Comparison of ENCODE assay signal across 30 cellular contexts in genomic region chr2:5665066-5665465, GRCh38. TPM values are rescaled to one million over a fixed set of nuclear protein-coding genes. Genes with fewer than 3 reads are reported as not detected.
"Had no signal": no experiment of that assay in that cellular context is flagged by ENCODE, and none has a peak within 500 bp of the region (broad histone marks: within the 10 kb centered on the region; RNA-seq: fewer than 3 reads in every experiment).

No MANE protein-coding gene starts in this region.

- H3K27ac ChIP-seq: neutrophil, pancreas, prostate gland, right lobe of liver, sigmoid colon, suprapubic skin, testis, tibial artery, transverse colon, upper lobe of right lung, uterus had no signal

- H3K36me3 ChIP-seq: neutrophil, pancreas, prostate gland, right lobe of liver, sigmoid colon, suprapubic skin, tibial artery, transverse colon, upper lobe of right lung, uterus had no signal

- ATAC-seq: naive thymus-derived CD4-positive, alpha-beta T cell; natural killer cell; pancreas; right cardiac atrium; right lobe of liver; stimulated activated effector memory CD8-positive, alpha-beta T cell treated with anti-CD3 and anti-CD28 coated beads, Interleukin-12 subunit alpha, Interleukin-12 subunit beta, amount 100 ng/mL, for 72 hours; stimulated activated naive CD8-positive, alpha-beta T cell treated with anti-CD3 and anti-CD28 coated beads, Interleukin-15, amount 100 ng/mL, for 72 hours; stimulated activated naive CD8-positive, alpha-beta T cell treated with anti-CD3 and anti-CD28 coated beads, Interleukin-15, Interleukin-2, amounts not matched to agents 100 U/mL and 50 U/mL, for 24 hours; upper lobe of right lung had no signal

- H3K9me3 ChIP-seq: neutrophil, pancreas, prostate gland, right lobe of liver, sigmoid colon, suprapubic skin, testis, tibial artery, transverse colon, upper lobe of right lung, uterus had no signal

- H3K4me3 ChIP-seq: pancreas, prostate gland, right lobe of liver, sigmoid colon, suprapubic skin, testis, tibial artery, transverse colon, upper lobe of right lung, uterus had no signal

- H3K27ac Mint-ChIP-seq: naive thymus-derived CD4-positive, alpha-beta T cell; natural killer cell; nephron; stimulated activated effector memory CD8-positive, alpha-beta T cell treated with anti-CD3 and anti-CD28 coated beads, Interleukin-12 subunit alpha, Interleukin-12 subunit beta, amount 100 ng/mL, for 72 hours; stimulated activated naive CD8-positive, alpha-beta T cell treated with anti-CD3 and anti-CD28 coated beads, Interleukin-15, amount 100 ng/mL, for 72 hours; type B pancreatic cell had no signal

- H3K27me3 ChIP-seq: neutrophil, pancreas, right lobe of liver, sigmoid colon, suprapubic skin, testis, tibial artery, transverse colon, upper lobe of right lung, uterus had no signal

- H3K4me3 Mint-ChIP-seq: naive thymus-derived CD4-positive, alpha-beta T cell; natural killer cell; nephron; stimulated activated effector memory CD8-positive, alpha-beta T cell treated with anti-CD3 and anti-CD28 coated beads, Interleukin-12 subunit alpha, Interleukin-12 subunit beta, amount 100 ng/mL, for 72 hours; stimulated activated naive CD8-positive, alpha-beta T cell treated with anti-CD3 and anti-CD28 coated beads, Interleukin-15, amount 100 ng/mL, for 72 hours; type B pancreatic cell had no signal

- DNase-seq: naive thymus-derived CD4-positive, alpha-beta T cell; natural killer cell; nucleus accumbens; pancreas; right cardiac atrium; right lobe of liver; sigmoid colon; small intestine; stimulated activated CD4-positive, alpha-beta T cell treated with anti-CD3 and anti-CD28 coated beads, Interleukin-15, amount 100 ng/mL, for 24 hours; stimulated activated CD4-positive, alpha-beta T cell treated with anti-CD3 and anti-CD28 coated beads, Interleukin-2, amount 100 ng/mL, for 24 hours; stimulated activated CD4-positive, alpha-beta T cell treated with anti-CD3 and anti-CD28 coated beads, Interleukin-2, amount 100 ng/mL, for 48 hours; stimulated activated CD4-positive, alpha-beta T cell treated with anti-CD3 and anti-CD28 coated beads, Interleukin-4, amount 100 ng/mL, for 24 hours; stimulated activated naive CD4-positive, alpha-beta T cell; stimulated activated naive CD8-positive, alpha-beta T cell treated with anti-CD3 and anti-CD28 coated beads, Interleukin-15, amount 100 ng/mL, for 72 hours; stimulated activated naive CD8-positive, alpha-beta T cell treated with anti-CD3 and anti-CD28 coated beads, Interleukin-15, Interleukin-2, amounts not matched to agents 100 U/mL and 50 U/mL, for 24 hours; substantia nigra; testis; tibial artery; transverse colon; upper lobe of right lung; uterus had no signal

- H3K36me3 Mint-ChIP-seq: naive thymus-derived CD4-positive, alpha-beta T cell; natural killer cell; stimulated activated effector memory CD8-positive, alpha-beta T cell treated with anti-CD3 and anti-CD28 coated beads, Interleukin-12 subunit alpha, Interleukin-12 subunit beta, amount 100 ng/mL, for 72 hours; type B pancreatic cell had no signal

- H3K4me1 Mint-ChIP-seq: naive thymus-derived CD4-positive, alpha-beta T cell; natural killer cell; nephron; stimulated activated effector memory CD8-positive, alpha-beta T cell treated with anti-CD3 and anti-CD28 coated beads, Interleukin-12 subunit alpha, Interleukin-12 subunit beta, amount 100 ng/mL, for 72 hours; stimulated activated naive CD8-positive, alpha-beta T cell treated with anti-CD3 and anti-CD28 coated beads, Interleukin-15, amount 100 ng/mL, for 72 hours had no signal

- H3K4me1 ChIP-seq: pancreas, prostate gland, right lobe of liver, sigmoid colon, suprapubic skin, testis, tibial artery, transverse colon, upper lobe of right lung, uterus had no signal

- H3K9me3 Mint-ChIP-seq: nephron, type B pancreatic cell had no signal

RNA-seq across cellular contexts. Expression of gene SOX11, which starts 27.1 kb away (rescaled TPM):
- total RNA-seq: naive thymus-derived CD4-positive, alpha-beta T cell; natural killer cell; omental fat pad; posterior vena cava; prostate gland; pulmonary artery endothelial cell; right lobe of liver had no signal
